In genomic region chr19:49696865-49697264, GRCh38 we compare ENCODE assay signal across 24 cellular contexts. TPM values are rescaled to one million over a fixed set of nuclear protein-coding genes. Genes with fewer than 3 reads are reported as not detected.
DNase-seq lines count a peak whose midpoint lies in the region; ATAC-seq, FAIRE-seq and TF ChIP-seq lines count a peak whose summit lies in the region.
"Had no signal": no experiment of that assay in that cellular context is flagged by ENCODE, and none has a peak within 500 bp of the region (broad histone marks: within the 10 kb centered on the region; RNA-seq: fewer than 3 reads in every experiment).

No MANE protein-coding gene starts in this region.

- peaks cover 6% of the 10 kb centered on the region; the same call in 1 of the 3 replicates for H3K4me1 ChIP-seq in A549
- H3K4me1 ChIP-seq: Caco-2 had no signal

- TF ChIP-seq RAD21 in A549 (conservative IDR thresholded peaks at IDR 0.05 in 1 of 2, IDR thresholded peaks at IDR 0.05 in 1 of 2), result no peak

- H3K4me1 Mint-ChIP-seq in IgD-negative memory B cell (no peaks in the 10 kb centered on the region), endothelial cell (ENCODE audit: unreplicated experiment) (no peaks in the 10 kb centered on the region)
- no peaks in the 10 kb centered on the region for H3K4me1 Mint-ChIP-seq in stimulated activated effector memory CD8-positive, alpha-beta T cell treated with anti-CD3 and anti-CD28 coated beads, Interleukin-12 subunit alpha, Interleukin-12 subunit beta, amount 100 ng/mL, for 72 hours
- H3K4me1 Mint-ChIP-seq: B cell had no signal

- H3K9me3 Mint-ChIP-seq in IgD-negative memory B cell (no peaks in the 10 kb centered on the region), endothelial cell (ENCODE audit: unreplicated experiment) (no peaks in the 10 kb centered on the region)
- no peaks in the 10 kb centered on the region for H3K9me3 Mint-ChIP-seq in stimulated activated effector memory CD8-positive, alpha-beta T cell treated with anti-CD3 and anti-CD28 coated beads, Interleukin-12 subunit alpha, Interleukin-12 subunit beta, amount 100 ng/mL, for 72 hours
- H3K9me3 Mint-ChIP-seq: CD4-positive, alpha-beta T cell; CD8-positive, alpha-beta T cell had no signal

- peak overlapping the region in 2 of 3 donors; percentile 35 to 63 for H3K27ac Mint-ChIP-seq in IgD-negative memory B cell
- no peak overlapping the region for H3K27ac Mint-ChIP-seq in endothelial cell (ENCODE audit: unreplicated experiment)
- H3K27ac Mint-ChIP-seq in stimulated activated effector memory CD8-positive, alpha-beta T cell treated with anti-CD3 and anti-CD28 coated beads, Interleukin-12 subunit alpha, Interleukin-12 subunit beta, amount 100 ng/mL, for 72 hours, result peak overlapping the region; percentile 65
- H3K27ac Mint-ChIP-seq: B cell; CD4-positive, alpha-beta T cell; CD8-positive, alpha-beta T cell had no signal

- TF ChIP-seq EP300 in A549 (IDR thresholded peaks at IDR 0.05), result no peak

- H3K4me3 Mint-ChIP-seq in IgD-negative memory B cell, result peak overlapping the region in 1 of 4 donors; percentile 33
- peak overlapping the region; percentile 14 for H3K4me3 Mint-ChIP-seq in endothelial cell (ENCODE audit: unreplicated experiment)
- no peak overlapping the region for H3K4me3 Mint-ChIP-seq in stimulated activated effector memory CD8-positive, alpha-beta T cell treated with anti-CD3 and anti-CD28 coated beads, Interleukin-12 subunit alpha, Interleukin-12 subunit beta, amount 100 ng/mL, for 72 hours
- H3K4me3 Mint-ChIP-seq: B cell; CD4-positive, alpha-beta T cell; CD8-positive, alpha-beta T cell had no signal

- H3K27ac ChIP-seq in A549, result no peak overlapping the region
- H3K27ac ChIP-seq: BLaER1 treated with 17β-estradiol and CSF1 and Interleukin-3, amounts not matched to agents 10 nM and 100 nM; C4-2B had no signal

- FAIRE-seq in A549 (lab: Jason Lieb, UNC), result no peak
- FAIRE-seq: A204.1, D721Med, G401.6, GM12891, GM19239 had no signal

- POLR2A ChIA-PET in A549 (lab: Yijun Ruan, JAX), result interaction anchor here (0.6 kb wide), 1 partner anchor 331 kb away, joined by 5 read pairs; no protein-coding TSS in a partner anchor

- no peaks in the 10 kb centered on the region for H3K9me3 ChIP-seq in A549
- H3K9me3 ChIP-seq: BLaER1 treated with 17β-estradiol and CSF1 and Interleukin-3, amounts not matched to agents 10 nM and 100 nM had no signal

- no peak for ATAC-seq in A549
- no peak for ATAC-seq in stimulated activated effector memory CD8-positive, alpha-beta T cell treated with anti-CD3 and anti-CD28 coated beads, Interleukin-12 subunit alpha, Interleukin-12 subunit beta, amount 100 ng/mL, for 72 hours
- ATAC-seq: CD8-positive, alpha-beta T cell had no signal

- DNase-seq in A549 (ENCODE audit: low read depth in 1 of 2, low spot score in 1 of 2), result no peak
- no peak for DNase-seq in endothelial cell (ENCODE audit: low spot score)
- no peak for DNase-seq in stimulated activated effector memory CD8-positive, alpha-beta T cell treated with anti-CD3 and anti-CD28 coated beads, Interleukin-12 subunit alpha, Interleukin-12 subunit beta, amount 100 ng/mL, for 72 hours (ENCODE audit: low spot score in 2 of 2)
- DNase-seq in kidney glomerular epithelial cell (lab: John Stamatoyannopoulos, UW), result no peak
- DNase-seq in activated CD4-positive, alpha-beta T cell treated with anti-CD3 and anti-CD28 coated beads, Interleukin-2, amount 50 U/mL, for 4 hours, result no peak
- DNase-seq in DMS79 (lab: John Stamatoyannopoulos, UW), result no peak
- DNase-seq: 8988T; AML-193; Caco-2; Calu3; CD4-positive, alpha-beta T cell; CD8-positive, alpha-beta T cell; DMS53; DMS79 treated with DMSO at 0.1 percent for 48 hours; GF-D8 had no signal

- H3K27me3 Mint-ChIP-seq in IgD-negative memory B cell (peaks cover 4% of the 10 kb centered on the region), endothelial cell (ENCODE audit: unreplicated experiment) (no peaks in the 10 kb centered on the region)

- TF ChIP-seq POLR2A in A549 (IDR thresholded peaks at IDR 0.05; ENCODE audit: low read length), result no peak

- CTCF ChIA-PET in A549 (lab: Yijun Ruan, JAX), result interaction anchor here (0.6 to 4.9 kb wide), 5 partner anchors 11 to 439 kb away, joined by 3 to 42 read pairs (median 4); partner anchors contain the start of gene PRMT1

- WGBS in A549 (ENCODE audit: missing lambda C conversion rate), result 74% methylated on average over 7 of the region's 7 CpGs

- H3K36me3 Mint-ChIP-seq in IgD-negative memory B cell (no peaks in the 10 kb centered on the region), endothelial cell (ENCODE audit: low read depth, unreplicated experiment) (peaks cover 19% of the 10 kb centered on the region)
- H3K36me3 Mint-ChIP-seq in stimulated activated effector memory CD8-positive, alpha-beta T cell treated with anti-CD3 and anti-CD28 coated beads, Interleukin-12 subunit alpha, Interleukin-12 subunit beta, amount 100 ng/mL, for 72 hours, result peaks cover 6% of the 10 kb centered on the region
- H3K36me3 Mint-ChIP-seq: CD8-positive, alpha-beta T cell had no signal

- H3K4me2 ChIP-seq in A549, result no peak overlapping the region
- H3K4me2 ChIP-seq: BLaER1 treated with 17β-estradiol and CSF1 and Interleukin-3, amounts not matched to agents 10 nM and 100 nM had no signal

- no peak overlapping the region for H3K4me3 ChIP-seq in A549
- H3K4me3 ChIP-seq: BLaER1 treated with 17β-estradiol and CSF1 and Interleukin-3, amounts not matched to agents 10 nM and 100 nM had no signal

- no peak for TF ChIP-seq CTCF in A549 (IDR thresholded peaks at IDR 0.05)
- no peak for TF ChIP-seq CTCF in endothelial cell (IDR thresholded peaks at IDR 0.05; ENCODE audit: unreplicated experiment)

TF ChIP-seq in A549, 52 proteins besides CTCF, POLR2A, EP300 and RAD21:
- TF ChIP-seq E2F6 (IDR thresholded peaks at IDR 0.05; ENCODE audit: borderline replicate concordance, low read depth) (no peak), EHF (CRISPR knock-in tag; IDR thresholded peaks at IDR 0.05) (no peak), ZFP36 (IDR thresholded peaks at IDR 0.05; ENCODE audit: borderline replicate concordance, partially characterized antibody) (peak; percentile 82), BHLHE40 (IDR thresholded peaks at IDR 0.05; ENCODE audit: low read depth, low read length) (no peak), RCOR1 (IDR thresholded peaks at IDR 0.05; ENCODE audit: low read depth, low read length) (no peak)

RNA-seq across cellular contexts. Expression of gene CPT1C, which starts 5.9 kb away (rescaled TPM):
- polyA plus RNA-seq in A549 (2011; rRNA removed) (8.2 and 8.5 TPM in 2 replicates), A549 (2017; fragmentation: RNase III; extraction: RNeasy Plus Mini Kit Qiagen cat#74134 plus additional on column Dnase treatment) (13.7 to 17.1 TPM (median 15.4 TPM) in 3 replicates), IgD-negative memory B cell (not detected)
- polyA plus RNA-seq in A549 (2012; cell fraction: cytosol; rRNA removed), result 15.6 and 16.1 TPM in 2 replicates
- polyA plus RNA-seq in A549 (2012; cell fraction: nucleus; rRNA removed), result 7.5 and 8.5 TPM in 2 replicates
- polyA minus RNA-seq in A549 (2011; rRNA and poly(A)+ RNA removed), result 2.5 and 3.5 TPM in 2 replicates
- total RNA-seq in endothelial cell (ENCODE audit: unreplicated experiment), result 94.1 TPM

RNA-seq across cellular contexts. Expression of gene ADM5, which starts 7.5 kb away (rescaled TPM):
- polyA plus RNA-seq in A549 (2011; rRNA removed) (2.0 and 2.9 TPM in 2 replicates), A549 (2017; fragmentation: RNase III; extraction: RNeasy Plus Mini Kit Qiagen cat#74134 plus additional on column Dnase treatment) (4.3 to 4.5 TPM (median 4.4 TPM) in 3 replicates), IgD-negative memory B cell (0.65 TPM)
- 8.7 and 12.1 TPM in 2 replicates for polyA plus RNA-seq in A549 (2012; cell fraction: cytosol; rRNA removed)
- polyA plus RNA-seq in A549 (2012; cell fraction: nucleus; rRNA removed), result 136 and 166 TPM in 2 replicates
- 1.4 and 1.5 TPM in 2 replicates for polyA minus RNA-seq in A549 (2011; rRNA and poly(A)+ RNA removed)
- 5.3 TPM for total RNA-seq in endothelial cell (ENCODE audit: unreplicated experiment)

RNA-seq across cellular contexts. Expression of gene PRMT1, which starts 19.8 kb away (rescaled TPM):
- 440 and 504 TPM in 2 replicates for polyA plus RNA-seq in A549 (2011; rRNA removed)
- 1,179 and 1,259 TPM in 2 replicates for polyA plus RNA-seq in A549 (2012; cell fraction: cytosol; rRNA removed)
- 1,370 and 1,606 TPM in 2 replicates for polyA plus RNA-seq in A549 (2012; cell fraction: nucleus; rRNA removed)
- 488 to 516 TPM (median 500 TPM) in 3 replicates for polyA plus RNA-seq in A549 (2017; fragmentation: RNase III; extraction: RNeasy Plus Mini Kit Qiagen cat#74134 plus additional on column Dnase treatment)
- 965 and 1,007 TPM in 2 replicates for polyA minus RNA-seq in A549 (2011; rRNA and poly(A)+ RNA removed)
- 187 TPM for polyA plus RNA-seq in IgD-negative memory B cell
- 175 TPM for total RNA-seq in endothelial cell (ENCODE audit: unreplicated experiment)

RNA-seq across cellular contexts. Expression of gene BCL2L12, which starts 31.1 kb away (rescaled TPM):
- polyA plus RNA-seq in A549 (2011; rRNA removed) (26.6 and 29.2 TPM in 2 replicates), A549 (2017; fragmentation: RNase III; extraction: RNeasy Plus Mini Kit Qiagen cat#74134 plus additional on column Dnase treatment) (47.8 to 53.0 TPM (median 48.6 TPM) in 3 replicates), IgD-negative memory B cell (16.8 TPM)
- polyA plus RNA-seq in A549 (2012; cell fraction: cytosol; rRNA removed), result 108 and 134 TPM in 2 replicates
- polyA plus RNA-seq in A549 (2012; cell fraction: nucleus; rRNA removed), result 106 and 112 TPM in 2 replicates
- 10.0 and 18.9 TPM in 2 replicates for polyA minus RNA-seq in A549 (2011; rRNA and poly(A)+ RNA removed)
- total RNA-seq in endothelial cell (ENCODE audit: unreplicated experiment), result 50.1 TPM

RNA-seq across cellular contexts. Expression of gene IRF3, which starts 31.2 kb away (rescaled TPM):
- polyA plus RNA-seq in A549 (2011; rRNA removed) (54.0 and 68.6 TPM in 2 replicates), A549 (2017; fragmentation: RNase III; extraction: RNeasy Plus Mini Kit Qiagen cat#74134 plus additional on column Dnase treatment) (88.5 to 114 TPM (median 103 TPM) in 3 replicates), IgD-negative memory B cell (66.0 TPM)
- polyA plus RNA-seq in A549 (2012; cell fraction: cytosol; rRNA removed), result 167 and 169 TPM in 2 replicates
- 340 and 393 TPM in 2 replicates for polyA plus RNA-seq in A549 (2012; cell fraction: nucleus; rRNA removed)
- polyA minus RNA-seq in A549 (2011; rRNA and poly(A)+ RNA removed), result 54.0 and 55.5 TPM in 2 replicates
- total RNA-seq in endothelial cell (ENCODE audit: unreplicated experiment), result 76.1 TPM
